Comparison of ENCODE assay signal across 15 cellular contexts in genomic region chr15:91578511-91578910, GRCh38.
DNase-seq lines count a peak whose midpoint lies in the region; ATAC-seq and TF ChIP-seq lines count a peak whose summit lies in the region.
"Had no signal": no experiment of that assay in that cellular context is flagged by ENCODE, and none has a peak within 500 bp of the region (broad histone marks: within the 10 kb centered on the region; RNA-seq: fewer than 3 reads in every experiment).

No MANE protein-coding gene starts in this region.

- TF ChIP-seq CTCF in fibroblast of mammary gland (conservative IDR thresholded peaks at IDR 0.05; ENCODE audit: control insufficient read depth, insufficient read depth, low read depth, low read length) (no peak), psoas muscle (IDR thresholded peaks at IDR 0.05) (no peak), tibial nerve (IDR thresholded peaks at IDR 0.05) (no peak), sigmoid colon (IDR thresholded peaks at IDR 0.05) (no peak)

- DNase-seq in Right ventricle myocardium superior (no peak), cardiac septum (ENCODE audit: low spot score) (no peak), fibroblast of mammary gland (ENCODE audit: low read depth) (peak; percentile 16), psoas muscle (no peak), tibial nerve (ENCODE audit: low spot score in 2 of 2) (no peak), sigmoid colon (no peak)
- DNase-seq: 8988T; Calu3; CD8-positive, alpha-beta T cell; DMS79 treated with DMSO at 0.1 percent for 48 hours; GF-D8; H9 had no signal

- ATAC-seq in Right ventricle myocardium superior (ENCODE audit: poor library complexity): peak; percentile 69
- ATAC-seq in psoas muscle: peak; percentile 43 to 84 (median 56)
- ATAC-seq in HG03460 (IDR thresholded peaks at IDR 0.05; ENCODE audit: unreplicated experiment): no peak
- ATAC-seq: CD8-positive, alpha-beta T cell; HepG2 had no signal

- peaks cover 11% of the 10 kb centered on the region for H3K4me1 ChIP-seq in psoas muscle
- no peaks in the 10 kb centered on the region for H3K4me1 ChIP-seq in tibial nerve
- H3K4me1 ChIP-seq in sigmoid colon: no peaks in the 10 kb centered on the region
- H3K4me1 ChIP-seq: BLaER1 treated with 17β-estradiol and CSF1 and Interleukin-3, amounts not matched to agents 10 nM and 100 nM had no signal

- H3K4me3 ChIP-seq in fibroblast of mammary gland (ENCODE audit: control insufficient read depth, low read depth, low read length): no peak overlapping the region
- no peak overlapping the region for H3K4me3 ChIP-seq in psoas muscle
- H3K4me3 ChIP-seq in tibial nerve: no peak overlapping the region
- no peak overlapping the region for H3K4me3 ChIP-seq in sigmoid colon
- H3K4me3 ChIP-seq: BLaER1 treated with 17β-estradiol and CSF1 and Interleukin-3, amounts not matched to agents 10 nM and 100 nM had no signal

- WGBS in psoas muscle, 3 donors: 24 to 70% (median 34%) methylated on average over 6 of the region's 6 CpGs
- 87% methylated on average over 6 of the region's 6 CpGs for WGBS in tibial nerve, 2 donors
- 77 to 81% methylated on average over 6 of the region's 6 CpGs for WGBS in sigmoid colon, 2 donors

- intact Hi-C loops in Right ventricle myocardium superior (cut with DNase I): no loop called here
- intact Hi-C loops in cardiac septum (cut with DNase I): no loop called here
- intact Hi-C loops in psoas muscle (cut with DNase I): no loop called here
- intact Hi-C loops in sigmoid colon (cut with DNase I): no loop called here

- H3K27ac ChIP-seq in psoas muscle (no peak overlapping the region), tibial nerve (no peak overlapping the region), sigmoid colon (no peak overlapping the region)
- H3K27ac ChIP-seq: BLaER1 treated with 17β-estradiol and CSF1 and Interleukin-3, amounts not matched to agents 10 nM and 100 nM had no signal

- TF ChIP-seq EP300 in tibial nerve (IDR thresholded peaks at IDR 0.05) (no peak), sigmoid colon (IDR thresholded peaks at IDR 0.05) (no peak)

- H3K27me3 ChIP-seq in psoas muscle (ENCODE audit: insufficient read depth in 3 of 3, low read length in 2 of 3) (no peaks in the 10 kb centered on the region), tibial nerve (no peaks in the 10 kb centered on the region), sigmoid colon (no peaks in the 10 kb centered on the region)
- H3K27me3 ChIP-seq: BLaER1 treated with 17β-estradiol and CSF1 and Interleukin-3, amounts not matched to agents 10 nM and 100 nM had no signal

- no peaks in the 10 kb centered on the region for H3K9me3 ChIP-seq in psoas muscle
- H3K9me3 ChIP-seq in tibial nerve: no peaks in the 10 kb centered on the region
- H3K9me3 ChIP-seq in sigmoid colon: no peaks in the 10 kb centered on the region
- H3K9me3 ChIP-seq: BLaER1 treated with 17β-estradiol and CSF1 and Interleukin-3, amounts not matched to agents 10 nM and 100 nM had no signal

- TF ChIP-seq POLR2A in tibial nerve (IDR thresholded peaks at IDR 0.05): no peak
- no peak for TF ChIP-seq POLR2A in sigmoid colon (IDR thresholded peaks at IDR 0.05)

- H3K36me3 ChIP-seq in psoas muscle (ENCODE audit: insufficient read depth in 1 of 2, low read depth in 1 of 2): no peaks in the 10 kb centered on the region
- no peaks in the 10 kb centered on the region for H3K36me3 ChIP-seq in tibial nerve
- no peaks in the 10 kb centered on the region for H3K36me3 ChIP-seq in sigmoid colon
- H3K36me3 ChIP-seq: BLaER1 treated with 17β-estradiol and CSF1 and Interleukin-3, amounts not matched to agents 10 nM and 100 nM had no signal
